In the genomic region with DNA sequence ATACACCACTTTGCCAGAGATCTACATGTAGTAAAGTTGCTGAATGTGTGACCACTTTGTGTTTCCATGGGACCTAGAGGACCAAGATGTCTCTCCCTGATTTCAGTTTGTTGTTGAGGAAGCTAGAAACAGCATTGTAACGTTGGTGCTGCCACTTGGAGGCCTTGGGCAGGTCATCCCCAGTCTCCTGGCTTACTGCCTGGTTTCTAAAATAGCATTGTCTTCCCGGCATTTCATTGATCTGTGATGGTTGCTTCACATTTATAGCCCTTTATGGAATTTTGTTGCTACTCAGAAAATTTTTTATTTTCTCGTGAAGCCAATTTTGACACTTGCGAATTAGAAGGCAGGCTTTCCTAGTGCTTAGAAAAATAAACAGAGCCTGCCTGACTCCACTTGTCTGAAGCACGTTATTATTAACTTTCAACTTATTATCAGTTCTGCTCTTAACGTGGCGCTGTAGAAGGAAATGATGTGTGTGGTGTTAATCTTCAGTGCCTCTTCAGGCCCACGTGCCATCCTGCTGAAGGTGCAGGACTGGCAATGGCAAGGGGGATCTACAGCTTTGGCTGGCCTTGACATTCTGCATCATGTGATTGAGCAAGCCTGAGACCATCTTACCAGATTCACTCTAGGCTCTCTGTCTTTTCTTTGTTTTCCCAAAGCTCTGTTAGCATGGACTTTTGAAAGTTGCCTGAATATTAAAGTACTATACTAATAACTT, we compare ENCODE assay signal across 15 cellular contexts. TPM values are rescaled to one million over a fixed set of nuclear protein-coding genes. Genes with fewer than 3 reads are reported as not detected.
DNase-seq lines count a peak whose midpoint lies in the region; ATAC-seq and TF ChIP-seq lines count a peak whose summit lies in the region.
"Had no signal": no experiment of that assay in that cellular context is flagged by ENCODE, and none has a peak within 500 bp of the region (broad histone marks: within the 10 kb centered on the region; RNA-seq: fewer than 3 reads in every experiment).

No MANE protein-coding gene starts in this region.

- H3K4me1 Mint-ChIP-seq in activated naive CD8-positive, alpha-beta T cell treated with anti-CD3 and anti-CD28 coated beads, Interleukin-2, amount 10 ng/mL, durations not matched to agents 7 days and 5 days: peaks cover 72% of the 10 kb centered on the region

- H3K9me3 ChIP-seq in IMR-90 (ENCODE audit: control insufficient read depth, insufficient read depth, low read length) (no peaks in the 10 kb centered on the region), right cardiac atrium (ENCODE audit: control insufficient read depth, low read length) (no peaks in the 10 kb centered on the region), spleen (no peaks in the 10 kb centered on the region)
- H3K9me3 ChIP-seq: SK-N-SH had no signal

- H3K36me3 Mint-ChIP-seq in activated naive CD8-positive, alpha-beta T cell treated with anti-CD3 and anti-CD28 coated beads, Interleukin-2, amount 10 ng/mL, durations not matched to agents 7 days and 5 days: peaks cover 36% of the 10 kb centered on the region
- H3K36me3 Mint-ChIP-seq: stimulated activated memory B cell treated with anti-CD40 and anti-IgM and Interleukin-4, amounts not matched to agents 10 μg/mL and 1 μg/mL and 100 μg/mL, for 72 hours had no signal

- H2BK20ac ChIP-seq in IMR-90 (ENCODE audit: low read depth, low read length): no peak overlapping the region

- peak overlapping the region; percentile 54 for H3K27ac Mint-ChIP-seq in activated naive CD8-positive, alpha-beta T cell treated with anti-CD3 and anti-CD28 coated beads, Interleukin-2, amount 10 ng/mL, durations not matched to agents 7 days and 5 days
- H3K27ac Mint-ChIP-seq: endodermal cell; stimulated activated memory B cell treated with anti-CD40 and anti-IgM and Interleukin-4, amounts not matched to agents 10 μg/mL and 1 μg/mL and 100 μg/mL, for 72 hours had no signal

- H2BK5ac ChIP-seq in IMR-90 (ENCODE audit: low read depth, low read length, poor library complexity, severe bottlenecking): no peak overlapping the region

- CTCF ChIA-PET in IMR-90 (lab: Yijun Ruan, JAX): interaction anchor here (1.1 kb wide), 1 partner anchor 11 kb away, joined by 3 read pairs; no protein-coding TSS in a partner anchor

- H2AK5ac ChIP-seq in IMR-90 (ENCODE audit: low read depth, low read length): no peak overlapping the region

- no peak overlapping the region for H3K4ac ChIP-seq in IMR-90 (ENCODE audit: low read depth, low read length)

- no peak for TF ChIP-seq CTCF in IMR-90 (conservative IDR thresholded peaks at IDR 0.05; ENCODE audit: low read depth, low read length)
- TF ChIP-seq CTCF in spleen (IDR thresholded peaks at IDR 0.05 in 8 of 11, conservative IDR thresholded peaks at IDR 0.05 in 3 of 11): no peak

- POLR2A ChIA-PET in IMR-90 (lab: Charles Lee; ENCODE audit: unreplicated experiment): no interaction called here
- POLR2A ChIA-PET in activated naive CD8-positive, alpha-beta T cell treated with anti-CD3 and anti-CD28 coated beads, Interleukin-2, amount 10 ng/mL, durations not matched to agents 7 days and 5 days (lab: Charles Lee): interaction anchor here (0.7 to 1.9 kb wide), 3 partner anchors 17 to 62 kb away, joined by 3 to 6 read pairs (median 3); no protein-coding TSS in a partner anchor

- no peak overlapping the region for H4K91ac ChIP-seq in IMR-90 (ENCODE audit: insufficient read depth, low read depth, low read length)

- peaks cover 18% of the 10 kb centered on the region for H4K20me1 ChIP-seq in IMR-90 (ENCODE audit: insufficient read depth, low read length)

- no peak overlapping the region for H2AFZ ChIP-seq in IMR-90 (replicated peaks; ENCODE audit: low read length, poor library complexity)

- H4K8ac ChIP-seq in IMR-90 (ENCODE audit: low read depth in 2 of 2, low read length in 2 of 2): no peak overlapping the region

- DNase-seq in IMR-90 (no peak), right cardiac atrium (peak in 1 of 3 donors; percentile 48), spleen (no peak), MV-4-11 (lab: John Stamatoyannopoulos, UW) (no peak), GF-D8 (lab: John Stamatoyannopoulos, UW) (no peak)
- DNase-seq in activated naive CD8-positive, alpha-beta T cell treated with anti-CD3 and anti-CD28 coated beads, Interleukin-2, amount 10 ng/mL, durations not matched to agents 7 days and 5 days: no peak
- no peak for DNase-seq in activated naive CD4-positive, alpha-beta T cell (lab: John Stamatoyannopoulos, UW)
- no peak for DNase-seq in activated effector memory CD4-positive, alpha-beta T cell treated with anti-CD3 and anti-CD28 coated beads, Interleukin-2, amount 50 U/mL, for 16 hours
- DNase-seq: activated CD8-positive, alpha-beta memory T cell treated with anti-CD3 and anti-CD28 coated beads, Interleukin-2, amount 50 U/mL, for 4 hours; endodermal cell; kidney; NCI-H2171 treated with DMSO at 0.1 percent for 48 hours; SK-N-SH had no signal

- H3K4me2 ChIP-seq in IMR-90 (ENCODE audit: low read depth, low read length): no peak overlapping the region
- H3K4me2 ChIP-seq: SK-N-SH had no signal

- H2BK15ac ChIP-seq in IMR-90 (ENCODE audit: low read depth, low read length): no peak overlapping the region

- H3K4me3 ChIP-seq in IMR-90 (ENCODE audit: insufficient read depth, low read depth, low read length) (no peak overlapping the region), right cardiac atrium (ENCODE audit: low read length) (no peak overlapping the region), spleen (peak overlapping the region in 1 of 8 donors; percentile 35)
- H3K4me3 ChIP-seq: smooth muscle cell had no signal

- in situ Hi-C loops in IMR-90 (cut with MboI; ENCODE audit: low sequenced_read_pairs): no loop called here

- H3K27me3 Mint-ChIP-seq in activated naive CD8-positive, alpha-beta T cell treated with anti-CD3 and anti-CD28 coated beads, Interleukin-2, amount 10 ng/mL, durations not matched to agents 7 days and 5 days: no peaks in the 10 kb centered on the region
- H3K27me3 Mint-ChIP-seq: stimulated activated memory B cell treated with anti-CD40 and anti-IgM and Interleukin-4, amounts not matched to agents 10 μg/mL and 1 μg/mL and 100 μg/mL, for 72 hours had no signal

- no TSS peak for BruUV-seq in IMR-90 (replicated peaks; lab: Mats Ljungman, UMichigan)

- no peak overlapping the region for H2BK120ac ChIP-seq in IMR-90 (ENCODE audit: low read depth, low read length)

- H3K23ac ChIP-seq in IMR-90 (ENCODE audit: low read depth, low read length): peak overlapping the region; percentile 15; the same call in 1 of the 2 replicates

- no peak; the same call in 1 of the 2 replicates for ATAC-seq in IMR-90 (ENCODE audit: low read depth)
- ATAC-seq in activated naive CD8-positive, alpha-beta T cell treated with anti-CD3 and anti-CD28 coated beads, Interleukin-2, amount 10 ng/mL, durations not matched to agents 7 days and 5 days (ENCODE audit: low read depth): no peak
- ATAC-seq in right cardiac atrium: peak; percentile 24 to 37
- ATAC-seq: stimulated activated memory B cell treated with anti-CD40 and anti-IgM and Interleukin-4, amounts not matched to agents 10 μg/mL and 1 μg/mL and 100 μg/mL, for 72 hours had no signal

- H3K4me3 Mint-ChIP-seq in activated naive CD8-positive, alpha-beta T cell treated with anti-CD3 and anti-CD28 coated beads, Interleukin-2, amount 10 ng/mL, durations not matched to agents 7 days and 5 days: no peak overlapping the region
- H3K4me3 Mint-ChIP-seq: endodermal cell; stimulated activated memory B cell treated with anti-CD40 and anti-IgM and Interleukin-4, amounts not matched to agents 10 μg/mL and 1 μg/mL and 100 μg/mL, for 72 hours had no signal

- WGBS in IMR-90 (ENCODE audit: extremely low coverage in 2 of 2, insufficient read length in 1 of 2), 2 experiments: 67% methylated on average over 1 of the region's 8 CpGs; no CpG with 5 or more reads in 1 of the 2 experiments
- WGBS in right cardiac atrium: 22% methylated on average over 8 of the region's 8 CpGs
- WGBS in spleen, 5 donors: 46 to 65% (median 51%) methylated on average over 8 of the region's 8 CpGs

- dilution Hi-C loops in IMR-90 (cut with HindIII; ENCODE audit: low sequenced_read_pairs, unreplicated experiment): no loop called here

- no peak overlapping the region for H2AK9ac ChIP-seq in IMR-90 (replicated peaks; ENCODE audit: low read depth, low read length, poor library complexity)

- no peaks in the 10 kb centered on the region for H3K36me3 ChIP-seq in IMR-90 (ENCODE audit: control insufficient read depth, insufficient read depth, low read length)
- H3K36me3 ChIP-seq in spleen: peaks cover 0 to 20% (median 0%) of the 10 kb centered on the region in 6 donors

- no peak overlapping the region for H3K56ac ChIP-seq in IMR-90 (ENCODE audit: extremely low read depth, insufficient read depth, low read length)

- H3K9ac ChIP-seq in IMR-90 (ENCODE audit: low read depth, low read length): no peak overlapping the region
- H3K9ac ChIP-seq: SK-N-SH had no signal

- no peak overlapping the region for H3K18ac ChIP-seq in IMR-90 (ENCODE audit: low read depth, low read length)

- peaks cover 26% of the 10 kb centered on the region for H3K4me1 ChIP-seq in IMR-90 (ENCODE audit: control insufficient read depth, insufficient read depth, low read length)
- peaks cover 37% of the 10 kb centered on the region for H3K4me1 ChIP-seq in right cardiac atrium (ENCODE audit: control insufficient read depth, insufficient read depth, low read length)
- H3K4me1 ChIP-seq in spleen: peaks cover 33 to 91% (median 69%) of the 10 kb centered on the region in 6 donors

- TF ChIP-seq RAD21 in IMR-90 (IDR thresholded peaks at IDR 0.05; ENCODE audit: low read length): no peak

- H3K27ac ChIP-seq in IMR-90 (ENCODE audit: insufficient read depth, low read length) (no peak overlapping the region), right cardiac atrium (ENCODE audit: low read length) (no peak overlapping the region), spleen (peak overlapping the region; percentile 45 to 95 (median 86))

- no peaks in the 10 kb centered on the region for H3K9me3 Mint-ChIP-seq in activated naive CD8-positive, alpha-beta T cell treated with anti-CD3 and anti-CD28 coated beads, Interleukin-2, amount 10 ng/mL, durations not matched to agents 7 days and 5 days
- H3K9me3 Mint-ChIP-seq: endodermal cell; stimulated activated memory B cell treated with anti-CD40 and anti-IgM and Interleukin-4, amounts not matched to agents 10 μg/mL and 1 μg/mL and 100 μg/mL, for 72 hours had no signal

- H3K79me1 ChIP-seq in IMR-90 (ENCODE audit: low read depth in 1 of 2, low read length in 2 of 2): peaks cover 19 to 63% of the 10 kb centered on the region in 2 experiments

- H3K9me1 ChIP-seq in IMR-90 (ENCODE audit: insufficient read depth, low read length): peaks cover 23% of the 10 kb centered on the region; the same call in 1 of the 2 replicates

- H3K14ac ChIP-seq in IMR-90 (replicated peaks; ENCODE audit: low read depth, low read length): 0 out of 2 replicates have a peak overlapping the region, but pooled peaks have one; percentile 24

- no peaks in the 10 kb centered on the region for H3K27me3 ChIP-seq in IMR-90 (ENCODE audit: control insufficient read depth, insufficient read depth, low read length)
- no peaks in the 10 kb centered on the region for H3K27me3 ChIP-seq in right cardiac atrium (ENCODE audit: control insufficient read depth, insufficient read depth)
- no peaks in the 10 kb centered on the region for H3K27me3 ChIP-seq in spleen (replicated peaks in 1 of 7)

- intact Hi-C loops in IMR-90 (cut with micrococcal nuclease) (no loop called here), right cardiac atrium (cut with DNase I) (no loop called here), spleen (cut with DNase I; ENCODE audit: low total_unique reads) (no loop called here)

- no peak for TF ChIP-seq POLR2A in IMR-90 (IDR thresholded peaks at IDR 0.05; ENCODE audit: low read depth, low read length)
- no peak for TF ChIP-seq POLR2A in spleen (IDR thresholded peaks at IDR 0.05)

- no peak overlapping the region for H4K5ac ChIP-seq in IMR-90 (ENCODE audit: low read depth, low read length)

RNA-seq across cellular contexts. Expression of gene INPP4A, which starts 59.9 kb away (rescaled TPM):
- 22.8 and 27.1 TPM in 2 replicates for total RNA-seq in IMR-90 (2012; rRNA removed)
- 14.5 and 16.5 TPM in 2 replicates for polyA plus RNA-seq in IMR-90 (2012; rRNA removed)
- 7.8 and 12.4 TPM in 2 replicates for polyA plus RNA-seq in IMR-90 (2012; cell fraction: cytosol; rRNA removed)
- 35.0 and 41.6 TPM in 2 replicates for polyA plus RNA-seq in IMR-90 (2012; cell fraction: nucleus; rRNA removed; ENCODE audit: low replicate concordance)
- total RNA-seq in activated naive CD8-positive, alpha-beta T cell treated with anti-CD3 and anti-CD28 coated beads, Interleukin-2, amount 10 ng/mL, durations not matched to agents 7 days and 5 days: 100 to 1,000 TPM; 147 to 159 TPM
- total RNA-seq in right cardiac atrium: 10 to 100 TPM; 15.7 to 18.1 (median 15.8) TPM
- 5.1 TPM for polyA plus RNA-seq in right cardiac atrium
- 100 to 1,000 TPM in 1 of 7 donors, 10 to 100 TPM in 6; 55.1 to 102 (median 76.5) TPM for total RNA-seq in spleen
- polyA plus RNA-seq in spleen: 1 to 10 TPM; 6.4 to 9.7 (median 7.1) TPM

Comparison
In these comparisons a context has a peak if more than half of its experiments do, and no peak if none do; other contexts are left out.
1. ATAC-seq: peak in right cardiac atrium (2 of 2); none in IMR-90 (single experiment) and activated naive CD8-positive, alpha-beta T cell treated with anti-CD3 and anti-CD28 coated beads, Interleukin-2, amount 10 ng/mL, durations not matched to agents 7 days and 5 days (single experiment).
2. H3K27ac ChIP-seq: peak in spleen (8 of 8); none in IMR-90 (single experiment) and right cardiac atrium (single experiment).